ENCODE assay signal across 8 cellular contexts in the genomic region with DNA sequence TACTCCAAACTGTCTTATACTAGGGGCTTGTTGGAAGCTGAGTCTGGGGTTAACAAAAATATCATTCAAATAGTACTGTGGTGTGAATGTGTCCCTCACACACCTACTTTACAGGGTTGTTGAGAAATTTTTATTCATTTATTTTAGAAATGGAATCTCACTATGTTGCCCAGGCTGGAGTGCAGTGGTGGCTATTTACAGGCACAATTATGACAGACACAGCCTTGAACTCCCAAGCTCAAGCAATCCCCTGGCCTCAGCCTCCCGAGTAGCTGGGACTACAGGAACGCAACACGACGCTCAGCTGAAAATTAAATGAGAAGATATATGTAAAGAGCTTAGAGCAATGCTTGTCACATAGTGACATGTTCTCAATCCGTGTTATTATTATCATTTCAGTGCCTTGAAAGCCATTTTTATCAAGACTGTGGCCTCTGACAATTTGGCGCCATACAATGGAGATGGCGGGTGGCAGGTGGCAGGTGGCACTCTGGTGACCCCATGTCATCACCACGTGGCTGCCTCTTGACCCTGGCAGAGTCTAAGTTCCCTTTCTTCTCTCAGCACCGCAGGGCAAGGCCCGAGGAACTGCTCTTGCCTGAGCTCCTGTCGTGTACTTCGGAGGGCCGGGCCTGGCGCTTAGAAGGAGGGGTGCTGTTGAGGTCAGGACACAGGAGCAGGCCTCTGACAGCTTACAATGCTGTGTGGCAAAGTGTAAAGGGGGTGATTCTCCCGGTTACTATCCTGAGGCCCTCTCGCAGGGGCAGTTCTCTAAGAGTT.
DNase-seq lines count a peak whose midpoint lies in the region; ATAC-seq and TF ChIP-seq lines count a peak whose summit lies in the region.

No MANE protein-coding gene starts in this region.

- H3K4me2 ChIP-seq in DND-41 (ENCODE audit: insufficient read depth, low read length) = peak overlapping the region; percentile 80; the same call in 1 of the 2 replicates
- no peak overlapping the region for H3K4me2 ChIP-seq in SU-DHL-6 (ENCODE audit: low read depth, low read length, poor library complexity, severe bottlenecking)

- no peaks in the 10 kb centered on the region for H3K36me3 ChIP-seq in DND-41 (ENCODE audit: insufficient read depth, low read length)
- no peaks in the 10 kb centered on the region for H3K36me3 ChIP-seq in SU-DHL-6 (ENCODE audit: low read length)
- H3K36me3 ChIP-seq in gastroesophageal sphincter = no peaks in the 10 kb centered on the region

- DNase-seq in DND-41 = no peak
- peak; percentile 64 for DNase-seq in sciatic nerve (ENCODE audit: low spot score)
- DNase-seq in SIG-M5 treated with dmso at 0.1 percent for 504 hours (lab: John Stamatoyannopoulos, UW; ENCODE audit: unreplicated experiment) = no peak
- no peak for DNase-seq in stimulated activated CD8-positive, alpha-beta memory T cell treated with anti-CD3 and anti-CD28 coated beads, Interleukin-4, amount 100 ng/mL, for 48 hours
- DNase-seq in NCI-H774 (lab: John Stamatoyannopoulos, UW) = no peak

- H3K4me1 ChIP-seq in DND-41 (ENCODE audit: insufficient read depth, low read length) (peaks cover 31% of the 10 kb centered on the region), gastroesophageal sphincter (peaks cover 0 to 22% (median 8%) of the 10 kb centered on the region in 3 donors)

- no peak for TF ChIP-seq CTCF in DND-41 (IDR thresholded peaks at IDR 0.05; ENCODE audit: borderline replicate concordance, extremely low read depth, low read length, poor library complexity, severe bottlenecking)
- no peak for TF ChIP-seq CTCF in SU-DHL-6 (IDR thresholded peaks at IDR 0.05; ENCODE audit: insufficient read depth, low read length, poor library complexity, severe bottlenecking)
- TF ChIP-seq CTCF in gastroesophageal sphincter (IDR thresholded peaks at IDR 0.05) = no peak

- H3K27me3 ChIP-seq in DND-41 (ENCODE audit: insufficient read depth, low read length, poor library complexity) (no peaks in the 10 kb centered on the region), SU-DHL-6 (ENCODE audit: low read length) (no peaks in the 10 kb centered on the region), gastroesophageal sphincter (no peaks in the 10 kb centered on the region)

- TF ChIP-seq EP300 in gastroesophageal sphincter (IDR thresholded peaks at IDR 0.05) = no peak

- H3K9me2 ChIP-seq in SU-DHL-6 (replicated peaks; ENCODE audit: insufficient read depth, low read length) = no peaks in the 10 kb centered on the region

- H3K9ac ChIP-seq in DND-41 (ENCODE audit: low read depth, low read length) (peak overlapping the region; percentile 66; the same call in 1 of the 2 replicates), SU-DHL-6 (ENCODE audit: low read length) (no peak overlapping the region)

- no peak for TF ChIP-seq POLR2A in gastroesophageal sphincter (IDR thresholded peaks at IDR 0.05)

- H3K79me2 ChIP-seq in DND-41 (ENCODE audit: insufficient read depth, low read length) (no peaks in the 10 kb centered on the region), SU-DHL-6 (ENCODE audit: insufficient read depth, low read length) (no peaks in the 10 kb centered on the region)

- H3K4me3 ChIP-seq in DND-41 (ENCODE audit: low read depth in 1 of 2, low read length in 2 of 2) (peak overlapping the region in 1 of 2 experiments; percentile 60; a peak in 1 of 4 replicates), SU-DHL-6 (ENCODE audit: insufficient read depth, low read length, poor library complexity, severe bottlenecking) (no peak overlapping the region), gastroesophageal sphincter (peak overlapping the region in 1 of 2 donors; percentile 65)

- ATAC-seq in DND-41 (ENCODE audit: insufficient read depth, low read depth) = no peak
- ATAC-seq in gastroesophageal sphincter = no peak
- no peak for ATAC-seq in sciatic nerve
- ATAC-seq in HG03342 (IDR thresholded peaks at IDR 0.05; ENCODE audit: unreplicated experiment) = no peak

- WGBS in gastroesophageal sphincter (ENCODE audit: low coverage in 1 of 2), 2 donors = 82 to 100% methylated on average over 1 to 5 of the region's 16 CpGs

- H3K27ac ChIP-seq in DND-41 (ENCODE audit: low read length) (peak overlapping the region; percentile 84), SU-DHL-6 (ENCODE audit: low read depth, low read length) (no peak overlapping the region), gastroesophageal sphincter (peak overlapping the region; percentile 70 to 95 (median 93))

- H3F3A ChIP-seq in SU-DHL-6 (ENCODE audit: insufficient read depth) = no peaks in the 10 kb centered on the region

- H2AFZ ChIP-seq in DND-41 (ENCODE audit: low read depth, low read length) (peak overlapping the region; percentile 100), SU-DHL-6 (ENCODE audit: low read depth, low read length, severe bottlenecking) (peak overlapping the region; percentile 75)

- H3K9me3 ChIP-seq in DND-41 (ENCODE audit: insufficient read depth, low read length, severe bottlenecking) = peaks cover 8% of the 10 kb centered on the region
- no peaks in the 10 kb centered on the region for H3K9me3 ChIP-seq in SU-DHL-6 (ENCODE audit: insufficient read depth, low read length)
- no peaks in the 10 kb centered on the region for H3K9me3 ChIP-seq in gastroesophageal sphincter

- intact Hi-C loops in sciatic nerve (cut with DNase I) = loop anchor here (5.0 to 10.0 kb wide), 2 partner anchors 72 to 260 kb away; partner anchors contain the start of gene UTRN

- H4K20me1 ChIP-seq in DND-41 (ENCODE audit: insufficient read depth, low read length) (no peaks in the 10 kb centered on the region), SU-DHL-6 (ENCODE audit: low read depth, low read length) (no peaks in the 10 kb centered on the region)
